8 cellular contexts compared by ENCODE assay signal in the genomic region with DNA sequence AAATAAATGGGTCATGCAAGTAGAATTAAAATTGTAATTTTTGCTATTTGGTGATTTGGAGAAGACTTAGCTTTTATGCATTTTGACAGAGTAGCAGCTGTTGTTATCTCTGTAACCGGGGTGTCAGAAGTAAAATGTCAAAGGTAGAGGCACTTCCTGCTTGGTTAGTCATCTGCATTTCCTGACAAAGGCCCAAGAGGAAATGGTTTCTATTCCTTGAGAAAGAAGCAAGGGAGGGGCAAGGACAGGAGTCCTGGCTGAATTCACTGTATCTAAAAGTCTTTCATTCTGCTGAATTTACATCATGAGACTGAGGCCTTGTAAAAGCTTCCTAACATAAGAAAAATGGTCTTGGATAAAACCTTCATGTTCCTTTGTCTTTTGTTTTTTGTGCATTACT.
DNase-seq lines count a peak whose midpoint lies in the region; ATAC-seq, FAIRE-seq and TF ChIP-seq lines count a peak whose summit lies in the region.

No MANE protein-coding gene starts in this region.

- CTCF ChIA-PET in CD4-positive, alpha-beta T cell (lab: Charles Lee) = no interaction called here

- peaks cover 32% of the 10 kb centered on the region for H3K4me1 Mint-ChIP-seq in CD4-positive, alpha-beta T cell (ENCODE audit: low read depth)
- H3K4me1 Mint-ChIP-seq in activated naive CD8-positive, alpha-beta T cell treated with anti-CD3 and anti-CD28 coated beads, Interleukin-2, amount 10 ng/mL, durations not matched to agents 7 days and 5 days = peaks cover 19% of the 10 kb centered on the region

- no peak for FAIRE-seq in D721Med (lab: Jason Lieb, UNC)

- no peaks in the 10 kb centered on the region for H3K9me3 ChIP-seq in CD4-positive, alpha-beta T cell (ENCODE audit: control insufficient read depth, low read length)

- H3K27me3 ChIP-seq in CD4-positive, alpha-beta T cell (ENCODE audit: control insufficient read depth, insufficient read depth, low read length) = no peaks in the 10 kb centered on the region

- TF ChIP-seq CTCF in CD4-positive, alpha-beta T cell (IDR thresholded peaks at IDR 0.05) = no peak
- TF ChIP-seq CTCF in D721Med (IDR thresholded peaks at IDR 0.05; ENCODE audit: insufficient read depth, missing control alignments) = no peak

- intact Hi-C loops in CD4-positive, alpha-beta T cell (cut with DNase I, micrococcal nuclease) = no loop called here

- H3K9me3 Mint-ChIP-seq in CD4-positive, alpha-beta T cell = no peaks in the 10 kb centered on the region
- peaks cover 4% of the 10 kb centered on the region for H3K9me3 Mint-ChIP-seq in activated naive CD8-positive, alpha-beta T cell treated with anti-CD3 and anti-CD28 coated beads, Interleukin-2, amount 10 ng/mL, durations not matched to agents 7 days and 5 days

- peak overlapping the region; percentile 75 for H3K27ac Mint-ChIP-seq in CD4-positive, alpha-beta T cell
- peak overlapping the region; percentile 82 for H3K27ac Mint-ChIP-seq in activated naive CD8-positive, alpha-beta T cell treated with anti-CD3 and anti-CD28 coated beads, Interleukin-2, amount 10 ng/mL, durations not matched to agents 7 days and 5 days

- peak overlapping the region; percentile 59 for H3K4me3 Mint-ChIP-seq in CD4-positive, alpha-beta T cell
- H3K4me3 Mint-ChIP-seq in activated naive CD8-positive, alpha-beta T cell treated with anti-CD3 and anti-CD28 coated beads, Interleukin-2, amount 10 ng/mL, durations not matched to agents 7 days and 5 days = peak overlapping the region; percentile 42

- peak; percentile 34 for ATAC-seq in CD4-positive, alpha-beta T cell (ENCODE audit: poor library complexity)
- peak; percentile 72 for ATAC-seq in GM19438 (IDR thresholded peaks at IDR 0.05; ENCODE audit: low read depth, unreplicated experiment)
- ATAC-seq in HG03378 (IDR thresholded peaks at IDR 0.05; ENCODE audit: unreplicated experiment) = peak; percentile 70
- peak; percentile 67 for ATAC-seq in activated naive CD8-positive, alpha-beta T cell treated with anti-CD3 and anti-CD28 coated beads, Interleukin-2, amount 10 ng/mL, durations not matched to agents 7 days and 5 days (ENCODE audit: low read depth)

- no peaks in the 10 kb centered on the region for H3K27me3 Mint-ChIP-seq in CD4-positive, alpha-beta T cell
- H3K27me3 Mint-ChIP-seq in activated naive CD8-positive, alpha-beta T cell treated with anti-CD3 and anti-CD28 coated beads, Interleukin-2, amount 10 ng/mL, durations not matched to agents 7 days and 5 days = no peaks in the 10 kb centered on the region

- DNase-seq in CD4-positive, alpha-beta T cell = no peak
- no peak for DNase-seq in activated naive CD8-positive, alpha-beta T cell treated with anti-CD3 and anti-CD28 coated beads, Interleukin-2, amount 10 ng/mL, durations not matched to agents 7 days and 5 days
- DNase-seq in pulmonary artery endothelial cell (ENCODE audit: low read depth, low spot score) = peak; percentile 43
- DNase-seq in middle frontal gyrus (ENCODE audit: extremely low spot score, low spot score) = no peak
- no peak for DNase-seq in NCI-H526 treated with DMSO at 0.1 percent for 48 hours (lab: John Stamatoyannopoulos, UW)
- no peak for DNase-seq in D721Med (ENCODE audit: insufficient read length, low spot score)

- no peak overlapping the region for H3K27ac ChIP-seq in CD4-positive, alpha-beta T cell (ENCODE audit: low read depth, low read length)

- no peaks in the 10 kb centered on the region for H3K36me3 Mint-ChIP-seq in CD4-positive, alpha-beta T cell (ENCODE audit: low read depth)
- peaks cover 5% of the 10 kb centered on the region for H3K36me3 Mint-ChIP-seq in activated naive CD8-positive, alpha-beta T cell treated with anti-CD3 and anti-CD28 coated beads, Interleukin-2, amount 10 ng/mL, durations not matched to agents 7 days and 5 days

- POLR2A ChIA-PET in CD4-positive, alpha-beta T cell (lab: Charles Lee) = no interaction called here
- POLR2A ChIA-PET in activated naive CD8-positive, alpha-beta T cell treated with anti-CD3 and anti-CD28 coated beads, Interleukin-2, amount 10 ng/mL, durations not matched to agents 7 days and 5 days (lab: Charles Lee) = no interaction called here
